ENCODE assay signal across 1 cellular context in genomic region chr9:98064623-98065392, GRCh38.
TF ChIP-seq lines count a peak whose summit lies in the region.

No MANE protein-coding gene starts in this region.

TF ChIP-seq in WTC11, 78 proteins besides CTCF, POLR2A, EP300 and RAD21 (continued from another document):
- TF ChIP-seq CREM (CRISPR knock-in tag; IDR thresholded peaks at IDR 0.05) = no peak
